Comparison of ENCODE assay signal across 20 cellular contexts in genomic region chr2:102606353-102606752, GRCh38. TPM values are rescaled to one million over a fixed set of nuclear protein-coding genes. Genes with fewer than 3 reads are reported as not detected.
DNase-seq lines count a peak whose midpoint lies in the region; ATAC-seq and TF ChIP-seq lines count a peak whose summit lies in the region.
"Had no signal": no experiment of that assay in that cellular context is flagged by ENCODE, and none has a peak within 500 bp of the region (broad histone marks: within the 10 kb centered on the region; RNA-seq: fewer than 3 reads in every experiment).

No MANE protein-coding gene starts in this region.

- no peak for TF ChIP-seq CTCF in fibroblast of villous mesenchyme (IDR thresholded peaks at IDR 0.05; ENCODE audit: insufficient read depth, low read depth, low read length)
- TF ChIP-seq CTCF in prostate gland (IDR thresholded peaks at IDR 0.05): no peak
- TF ChIP-seq CTCF in heart right ventricle (IDR thresholded peaks at IDR 0.05): no peak

- TF ChIP-seq POLR2A in prostate gland (IDR thresholded peaks at IDR 0.05): no peak

- H3K79me2 ChIP-seq in GM23248 (ENCODE audit: insufficient read depth): no peaks in the 10 kb centered on the region

- H3K27ac ChIP-seq in GM23248: no peak overlapping the region
- H3K27ac ChIP-seq in prostate gland: no peak overlapping the region
- H3K27ac ChIP-seq in heart right ventricle: no peak overlapping the region
- H3K27ac ChIP-seq: left ventricle myocardium inferior, testis, VCaP had no signal

- H3K9me3 ChIP-seq in GM23248 (ENCODE audit: low read depth) (no peaks in the 10 kb centered on the region), prostate gland (no peaks in the 10 kb centered on the region), heart right ventricle (no peaks in the 10 kb centered on the region)
- H3K9me3 ChIP-seq: left ventricle myocardium inferior, testis had no signal

- H3F3A ChIP-seq in GM23248 (ENCODE audit: insufficient read depth): no peaks in the 10 kb centered on the region

- H2AFZ ChIP-seq in GM23248: no peak overlapping the region

- no peak overlapping the region for H3K4me2 ChIP-seq in GM23248 (ENCODE audit: unreplicated experiment)

- H3K4me1 ChIP-seq in GM23248 (ENCODE audit: insufficient read depth): no peaks in the 10 kb centered on the region
- no peaks in the 10 kb centered on the region for H3K4me1 ChIP-seq in prostate gland (replicated peaks)
- H3K4me1 ChIP-seq in heart right ventricle: no peaks in the 10 kb centered on the region
- H3K4me1 ChIP-seq: left ventricle myocardium inferior, testis had no signal

- H3K27me3 ChIP-seq in GM23248 (replicated peaks; ENCODE audit: insufficient read depth) (peaks cover 3% of the 10 kb centered on the region; the same call in 1 of the 2 replicates), prostate gland (replicated peaks; ENCODE audit: insufficient read depth) (no peaks in the 10 kb centered on the region), heart right ventricle (peaks cover 0 to 27% (median 2%) of the 10 kb centered on the region in 7 donors)
- H3K27me3 ChIP-seq: testis had no signal

- in situ Hi-C loops in GM23248 (cut with MboI): loop anchor here (25.0 kb wide), 1 partner anchor 344 kb away; no protein-coding TSS in a partner anchor

- no peak overlapping the region for H3K9ac ChIP-seq in GM23248

- no peak for ATAC-seq in heart right ventricle
- ATAC-seq in HG02973 (IDR thresholded peaks at IDR 0.05; ENCODE audit: unreplicated experiment): no peak
- ATAC-seq: CD8-positive, alpha-beta T cell had no signal

- H3K9me2 ChIP-seq in GM23248 (ENCODE audit: insufficient read depth): no peaks in the 10 kb centered on the region

- H3K4me3 ChIP-seq in GM23248 (no peak overlapping the region), fibroblast of villous mesenchyme (ENCODE audit: low read depth, low read length) (no peak overlapping the region), prostate gland (no peak overlapping the region), heart right ventricle (no peak overlapping the region)
- H3K4me3 ChIP-seq: left ventricle myocardium inferior, testis had no signal

- no peaks in the 10 kb centered on the region for H4K20me1 ChIP-seq in GM23248 (ENCODE audit: insufficient read depth)

- peak; percentile 46 for DNase-seq in GM23248
- DNase-seq in amniotic epithelial cell (ENCODE audit: low read depth): peak; percentile 18
- peak; percentile 41 for DNase-seq in fibroblast of villous mesenchyme (ENCODE audit: low read depth)
- peak; percentile 60 for DNase-seq in prostate gland (ENCODE audit: low spot score)
- DNase-seq in Kasumi-1 (lab: John Stamatoyannopoulos, UW): no peak
- no peak for DNase-seq in heart right ventricle
- no peak for DNase-seq in HuH-7 (ENCODE audit: low spot score)
- DNase-seq: activated CD4-positive, alpha-beta T cell treated with anti-CD3 and anti-CD28 coated beads, Interleukin-2, amount 50 U/mL, for 4 hours; activated gamma-delta T cell; CD8-positive, alpha-beta T cell; left ventricle myocardium inferior; NCI-H1417 treated with DMSO at 0.1 percent for 48 hours; OCI-M1; retina; T-helper 2 cell; testis had no signal

- 0 to 6% methylated on average over 1 of the region's 1 CpG for WGBS in GM23248 (ENCODE audit: low coverage in 1 of 2, low lambda C conversion rate in 2 of 2, missing lambda C conversion rate in 2 of 2), 2 experiments
- WGBS in prostate gland: 43% methylated on average over 1 of the region's 1 CpG
- WGBS in heart right ventricle, 2 donors: 73 to 86% methylated on average over 1 of the region's 1 CpG

- no peaks in the 10 kb centered on the region for H3K36me3 ChIP-seq in GM23248 (ENCODE audit: low read depth)
- H3K36me3 ChIP-seq in prostate gland: no peaks in the 10 kb centered on the region
- H3K36me3 ChIP-seq in heart right ventricle: no peaks in the 10 kb centered on the region
- H3K36me3 ChIP-seq: left ventricle myocardium inferior had no signal

- intact Hi-C loops in prostate gland (cut with DNase I): no loop called here
- intact Hi-C loops in heart right ventricle (cut with DNase I): no loop called here

RNA-seq across cellular contexts. Expression of gene SLC9A2, which starts 13.0 kb away (rescaled TPM):
- not detected in 2 replicates for total RNA-seq in GM23248 (2014; rRNA removed; shearing (Covaris generic))
- polyA plus RNA-seq in GM23248 (2016; fragmentation: Nextera tagmentation; extraction: Ambion mirVana) (not detected in 2 replicates), heart right ventricle (under 1 TPM in 1 of 2 donors, not detected in 1; under 0.01 TPM)
- total RNA-seq in fibroblast of villous mesenchyme (not detected in 2 replicates), prostate gland (10 to 100 TPM in 1 of 2 donors, 1 to 10 TPM in 1; 7.3 to 22.4 TPM), heart right ventricle (under 1 TPM in 6 of 10 donors, not detected in 4; 0.05 to 0.21 (median 0.17) TPM)
- total RNA-seq: CD8-positive, alpha-beta T cell; fibroblast of lung had no signal
- polyA plus RNA-seq: AG04450, fibroblast of lung had no signal

Comparison
In these comparisons a context has a peak if more than half of its experiments do, and no peak if none do; other contexts are left out.
1. DNase-seq: peak in GM23248 (single experiment), amniotic epithelial cell (single experiment), fibroblast of villous mesenchyme (single experiment) and prostate gland (single experiment); none in Kasumi-1 (0 of 2), heart right ventricle (0 of 2) and HuH-7 (single experiment).